Comparison of ENCODE assay signal across 19 cellular contexts in the genomic region with DNA sequence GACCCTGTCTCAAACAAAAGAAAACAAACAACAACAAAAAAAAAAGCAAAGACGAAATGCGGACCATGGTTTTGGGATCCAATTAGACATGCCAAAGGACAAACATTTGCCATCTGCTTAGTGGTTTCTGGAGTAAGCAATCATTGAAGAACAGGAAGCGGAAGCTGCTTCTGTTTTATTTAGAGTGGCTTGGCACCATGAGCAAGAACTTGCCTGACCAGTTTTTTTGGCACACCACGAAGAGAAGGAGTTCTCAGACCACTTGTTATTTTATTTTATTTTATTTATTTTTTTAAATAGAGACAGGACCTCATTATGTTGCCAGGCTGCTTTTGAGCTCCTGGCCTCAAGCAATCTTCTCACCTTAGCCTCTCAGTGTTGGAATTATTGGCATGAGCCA. TPM values are rescaled to one million over a fixed set of nuclear protein-coding genes. Genes with fewer than 3 reads are reported as not detected.
A peak's percentile ranks its signal among the peaks of the same experiment; 100 is the strongest.
DNase-seq lines count a peak whose midpoint lies in the region; ATAC-seq and TF ChIP-seq lines count a peak whose summit lies in the region.
"Had no signal": no experiment of that assay in that cellular context is flagged by ENCODE, and none has a peak within 500 bp of the region (broad histone marks: within the 10 kb centered on the region; RNA-seq: fewer than 3 reads in every experiment).

No MANE protein-coding gene starts in this region.

- H3K27ac Mint-ChIP-seq in activated CD8-positive, alpha-beta memory T cell treated with anti-CD3 and anti-CD28 coated beads, Interleukin-2, amount 10 ng/mL, durations not matched to agents 7 days and 5 days = no peak overlapping the region
- H3K27ac Mint-ChIP-seq: activated naive CD8-positive, alpha-beta T cell; naive thymus-derived CD8-positive, alpha-beta T cell had no signal

- H3K4me1 ChIP-seq in lung (ENCODE audit: control insufficient read depth in 2 of 2, insufficient read depth in 2 of 2, low read length in 2 of 2) = peaks cover 0 to 3% of the 10 kb centered on the region in 2 donors
- H3K4me1 ChIP-seq: BLaER1, vagina had no signal

- CTCF ChIA-PET in activated CD8-positive, alpha-beta memory T cell treated with anti-CD3 and anti-CD28 coated beads, Interleukin-2, amount 10 ng/mL, durations not matched to agents 7 days and 5 days (lab: Charles Lee) = interaction anchor here (1.1 to 1.5 kb wide), 3 partner anchors 17 to 23 kb away, joined by 3 read pairs; partner anchors contain the start of gene BTF3

- no peak overlapping the region for H3K4me3 Mint-ChIP-seq in activated CD8-positive, alpha-beta memory T cell treated with anti-CD3 and anti-CD28 coated beads, Interleukin-2, amount 10 ng/mL, durations not matched to agents 7 days and 5 days
- H3K4me3 Mint-ChIP-seq: activated naive CD8-positive, alpha-beta T cell; naive thymus-derived CD8-positive, alpha-beta T cell had no signal

- peak overlapping the region; percentile 89 for H3K27ac ChIP-seq in VCaP
- peak overlapping the region in 1 of 2 donors; percentile 52 for H3K27ac ChIP-seq in lung (ENCODE audit: low read depth in 1 of 2, low read length in 1 of 2)
- H3K27ac ChIP-seq: BLaER1, vagina had no signal

- TF ChIP-seq CTCF in VCaP (conservative IDR thresholded peaks at IDR 0.05) (no peak), lung (IDR thresholded peaks at IDR 0.05; ENCODE audit: control extremely low read depth, extremely low read depth) (no peak)

- H3K36me3 Mint-ChIP-seq in activated CD8-positive, alpha-beta memory T cell treated with anti-CD3 and anti-CD28 coated beads, Interleukin-2, amount 10 ng/mL, durations not matched to agents 7 days and 5 days = no peaks in the 10 kb centered on the region
- H3K36me3 Mint-ChIP-seq: activated naive CD8-positive, alpha-beta T cell; naive thymus-derived CD8-positive, alpha-beta T cell had no signal

- no peaks in the 10 kb centered on the region for H3K36me3 ChIP-seq in lung (ENCODE audit: control insufficient read depth in 2 of 2, insufficient read depth in 2 of 2, low read length in 2 of 2)
- H3K36me3 ChIP-seq: BLaER1, vagina had no signal

- H3K27me3 Mint-ChIP-seq in activated CD8-positive, alpha-beta memory T cell treated with anti-CD3 and anti-CD28 coated beads, Interleukin-2, amount 10 ng/mL, durations not matched to agents 7 days and 5 days = no peaks in the 10 kb centered on the region
- H3K27me3 Mint-ChIP-seq: activated naive CD8-positive, alpha-beta T cell had no signal

- peak; percentile 93 for DNase-seq in DMS53 (lab: John Stamatoyannopoulos, UW)
- peak; percentile 93 for DNase-seq in NCI-H2029 (lab: John Stamatoyannopoulos, UW)
- DNase-seq in lung (ENCODE audit: low spot score) = peak; percentile 60
- no peak for DNase-seq in activated CD8-positive, alpha-beta memory T cell treated with anti-CD3 and anti-CD28 coated beads, Interleukin-2, amount 10 ng/mL, durations not matched to agents 7 days and 5 days
- DNase-seq in iPS-NIHi11 (ENCODE audit: low spot score) = no peak
- no peak for DNase-seq in NCI-H2227 treated with DMSO at 0.1 percent for 48 hours (lab: John Stamatoyannopoulos, UW)
- DNase-seq: activated T-cell treated with anti-CD3 and anti-CD28 coated beads for 4 hours; cerebellar nuclear complex; left cardiac atrium; naive thymus-derived CD8-positive, alpha-beta T cell; NCI-H226; retina; stimulated activated CD4-positive, alpha-beta T cell treated with anti-CD3 and anti-CD28 coated beads, Interleukin-2, amount 100 ng/mL, for 48 hours; T-helper 1 cell had no signal

- peaks cover 9% of the 10 kb centered on the region for H3K4me1 Mint-ChIP-seq in activated CD8-positive, alpha-beta memory T cell treated with anti-CD3 and anti-CD28 coated beads, Interleukin-2, amount 10 ng/mL, durations not matched to agents 7 days and 5 days

- no peak overlapping the region for H3K4me3 ChIP-seq in lung
- H3K4me3 ChIP-seq: BLaER1, vagina had no signal

- H3K27me3 ChIP-seq in lung (ENCODE audit: control insufficient read depth, insufficient read depth) = no peaks in the 10 kb centered on the region
- H3K27me3 ChIP-seq: BLaER1, vagina had no signal

- peaks cover 0 to 2% of the 10 kb centered on the region in 2 donors for H3K9me3 ChIP-seq in lung (ENCODE audit: control insufficient read depth in 2 of 2, insufficient read depth in 1 of 2, low read length in 1 of 2)
- H3K9me3 ChIP-seq: BLaER1, vagina had no signal

- no peak for ATAC-seq in lung (ENCODE audit: insufficient read depth, low FRiP score)
- ATAC-seq in activated CD8-positive, alpha-beta memory T cell treated with anti-CD3 and anti-CD28 coated beads, Interleukin-2, amount 10 ng/mL, durations not matched to agents 7 days and 5 days = no peak
- ATAC-seq in GM19328 (IDR thresholded peaks at IDR 0.05; ENCODE audit: unreplicated experiment) = no peak
- ATAC-seq: left cardiac atrium; naive thymus-derived CD8-positive, alpha-beta T cell had no signal

- H3K9me3 Mint-ChIP-seq in activated CD8-positive, alpha-beta memory T cell treated with anti-CD3 and anti-CD28 coated beads, Interleukin-2, amount 10 ng/mL, durations not matched to agents 7 days and 5 days (ENCODE audit: low read depth) = no peaks in the 10 kb centered on the region
- H3K9me3 Mint-ChIP-seq: naive thymus-derived CD8-positive, alpha-beta T cell had no signal

- 23 to 47% methylated on average over 4 of the region's 4 CpGs for WGBS in lung, 2 donors

RNA-seq across cellular contexts. Expression of gene BTF3, which starts 17.0 kb away (rescaled TPM):
- 100 to 1,000 TPM; 370 to 527 TPM for total RNA-seq in lung
- polyA plus RNA-seq in lung = 100 to 1,000 TPM; 504 to 645 TPM
- total RNA-seq in activated CD8-positive, alpha-beta memory T cell treated with anti-CD3 and anti-CD28 coated beads, Interleukin-2, amount 10 ng/mL, durations not matched to agents 7 days and 5 days = 100 to 1,000 TPM; 601 to 785 TPM

RNA-seq across cellular contexts. Expression of gene ANKRA2, which starts 50.2 kb away (rescaled TPM):
- total RNA-seq in lung = 10 to 100 TPM; 15.6 to 60.6 TPM
- 10 to 100 TPM; 12.6 to 27.3 TPM for polyA plus RNA-seq in lung
- 10 to 100 TPM; 20.7 to 21.6 TPM for total RNA-seq in activated CD8-positive, alpha-beta memory T cell treated with anti-CD3 and anti-CD28 coated beads, Interleukin-2, amount 10 ng/mL, durations not matched to agents 7 days and 5 days

RNA-seq across cellular contexts. Expression of gene UTP15, which starts 50.3 kb away (rescaled TPM):
- 10 to 100 TPM; 18.5 to 22.1 TPM for total RNA-seq in lung
- 1 to 10 TPM; 4.4 to 6.1 TPM for polyA plus RNA-seq in lung
- total RNA-seq in activated CD8-positive, alpha-beta memory T cell treated with anti-CD3 and anti-CD28 coated beads, Interleukin-2, amount 10 ng/mL, durations not matched to agents 7 days and 5 days = 10 to 100 TPM; 22.3 to 25.9 TPM

Comparison
In these comparisons a context has a peak if more than half of its experiments do, and no peak if none do; other contexts are left out.
1. DNase-seq: peak in DMS53 (single experiment), NCI-H2029 (single experiment) and lung (single experiment); none in activated CD8-positive, alpha-beta memory T cell treated with anti-CD3 and anti-CD28 coated beads, Interleukin-2, amount 10 ng/mL, durations not matched to agents 7 days and 5 days (single experiment), iPS-NIHi11 (single experiment) and NCI-H2227 treated with DMSO at 0.1 percent for 48 hours (single experiment).